Comparison of ENCODE assay signal across 11 cellular contexts in the genomic region with DNA sequence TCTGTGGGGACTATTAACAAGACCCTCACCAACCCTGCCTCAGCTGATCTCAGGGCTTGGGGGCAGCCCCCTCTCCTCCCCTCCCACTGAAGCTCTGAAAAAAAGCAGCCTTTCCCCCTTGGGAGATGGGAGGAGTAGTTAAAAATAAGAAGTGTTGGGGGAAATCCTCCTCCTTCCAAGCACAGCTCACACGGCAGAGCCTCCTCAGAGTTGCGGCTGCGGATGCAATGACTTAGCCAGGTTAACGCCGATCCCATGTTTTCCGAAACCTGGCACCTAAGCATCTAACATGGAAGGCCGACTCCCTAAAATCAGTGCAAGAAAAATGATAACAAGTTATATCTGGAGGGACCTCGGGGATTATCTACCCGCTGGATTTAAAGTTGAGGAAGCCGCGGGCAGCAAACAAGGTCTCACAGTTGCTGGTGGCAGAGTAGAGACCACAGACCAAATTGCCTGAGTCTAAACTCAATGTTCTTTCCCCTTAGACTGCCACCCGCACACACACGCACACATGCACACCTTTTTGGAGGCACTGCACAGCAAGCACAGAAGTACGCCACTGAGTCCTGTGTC. TPM values are rescaled to one million over a fixed set of nuclear protein-coding genes. Genes with fewer than 3 reads are reported as not detected.
A peak's percentile ranks its signal among the peaks of the same experiment; 100 is the strongest.
DNase-seq lines count a peak whose midpoint lies in the region; ATAC-seq and TF ChIP-seq lines count a peak whose summit lies in the region.
"Had no signal": no experiment of that assay in that cellular context is flagged by ENCODE, and none has a peak within 500 bp of the region (broad histone marks: within the 10 kb centered on the region; RNA-seq: fewer than 3 reads in every experiment).

No MANE protein-coding gene starts in this region.

- POLR2A ChIA-PET in CD8-positive, alpha-beta T cell (lab: Charles Lee): no interaction called here

- ATAC-seq in CD8-positive, alpha-beta T cell: no peak
- ATAC-seq in heart right ventricle: peak in 4 of 8 donors; percentile 2 to 8 (median 4)

- H2BK120ac ChIP-seq in trophoblast cell (ENCODE audit: insufficient read depth, low read length, poor library complexity): peak overlapping the region; percentile 95

- H3K27ac ChIP-seq in CD8-positive, alpha-beta T cell (ENCODE audit: low read depth, low read length): no peak overlapping the region
- H3K27ac ChIP-seq in heart right ventricle (peak overlapping the region; percentile 90 to 100 (median 98)), trophoblast cell (ENCODE audit: low read depth, low read length) (peak overlapping the region; percentile 100)

- peaks cover 58% of the 10 kb centered on the region for H3K27me3 Mint-ChIP-seq in CD8-positive, alpha-beta T cell (ENCODE audit: low read depth)

- no peaks in the 10 kb centered on the region for H3K36me3 Mint-ChIP-seq in CD8-positive, alpha-beta T cell
- H3K36me3 Mint-ChIP-seq: natural killer cell treated with Interleukin-12 subunit alpha and Interleukin-12 subunit beta and Interleukin-15 and Interleukin-18, amount 100 ng/mL, for 72 hours had no signal

- H3K79me2 ChIP-seq in trophoblast cell (ENCODE audit: control insufficient read depth, insufficient read depth, low read length, poor library complexity): peaks cover 34% of the 10 kb centered on the region

- peak overlapping the region; percentile 91 for H2AFZ ChIP-seq in trophoblast cell (ENCODE audit: insufficient read depth, low read length, poor library complexity)

- H2AK5ac ChIP-seq in trophoblast cell (ENCODE audit: low read length): peak overlapping the region; percentile 83

- WGBS in heart right ventricle, 2 donors: 26 to 29% methylated on average over 14 of the region's 14 CpGs
- no CpG with 5 or more reads among the region's 14 CpGs for WGBS in trophoblast cell (ENCODE audit: extremely low coverage, insufficient coverage, insufficient read length)

- H3K4me1 Mint-ChIP-seq in CD8-positive, alpha-beta T cell (ENCODE audit: low read depth): peaks cover 12% of the 10 kb centered on the region

- H3K9me3 Mint-ChIP-seq in CD8-positive, alpha-beta T cell: no peaks in the 10 kb centered on the region
- H3K9me3 Mint-ChIP-seq: natural killer cell treated with Interleukin-12 subunit alpha and Interleukin-12 subunit beta and Interleukin-15 and Interleukin-18, amount 100 ng/mL, for 72 hours had no signal

- H3K79me1 ChIP-seq in trophoblast cell (ENCODE audit: low read length): peaks cover 61% of the 10 kb centered on the region

- peak overlapping the region; percentile 98 for H3K4ac ChIP-seq in trophoblast cell (ENCODE audit: low read depth, low read length)

- peaks cover 13% of the 10 kb centered on the region for H3K4me1 ChIP-seq in CD8-positive, alpha-beta T cell (ENCODE audit: insufficient read depth, low read length)
- H3K4me1 ChIP-seq in heart right ventricle (peaks cover 0 to 35% (median 9%) of the 10 kb centered on the region in 9 donors), trophoblast cell (ENCODE audit: control insufficient read depth in 1 of 2, insufficient read depth in 2 of 2, low read length in 2 of 2) (peaks cover 7 to 15% of the 10 kb centered on the region in 2 experiments)

- CTCF ChIA-PET in CD8-positive, alpha-beta T cell (lab: Charles Lee): interaction anchor here (1.0 kb wide), 1 partner anchor 52 kb away, joined by 3 read pairs; no protein-coding TSS in a partner anchor

- peak overlapping the region; percentile 99 for H3K14ac ChIP-seq in trophoblast cell (ENCODE audit: low read length)

- TF ChIP-seq CTCF in CD8-positive, alpha-beta T cell (IDR thresholded peaks at IDR 0.05): no peak
- TF ChIP-seq CTCF in WI38 (IDR thresholded peaks at IDR 0.05; ENCODE audit: low read depth, low read length) (no peak), heart right ventricle (IDR thresholded peaks at IDR 0.05) (no peak)

- H3K9me3 ChIP-seq in CD8-positive, alpha-beta T cell (ENCODE audit: low read length): no peaks in the 10 kb centered on the region
- no peaks in the 10 kb centered on the region for H3K9me3 ChIP-seq in heart right ventricle
- no peaks in the 10 kb centered on the region for H3K9me3 ChIP-seq in trophoblast cell (ENCODE audit: insufficient read depth, low read depth, low read length)

- DNase-seq in CD8-positive, alpha-beta T cell: no peak
- DNase-seq in heart right ventricle (no peak), trophoblast cell (peak in 1 of 2 donors; percentile 51), COLO668 (lab: John Stamatoyannopoulos, UW; ENCODE audit: unreplicated experiment) (no peak), NCI-H446 (lab: John Stamatoyannopoulos, UW) (no peak), NCI-H2107 (lab: John Stamatoyannopoulos, UW) (no peak), D341Med (ENCODE audit: low spot score) (no peak)
- DNase-seq: NCI-H2081 treated with DMSO at 0.1 percent for 48 hours; stimulated activated naive CD4-positive, alpha-beta T cell had no signal

- peak overlapping the region; percentile 84 for H3K4me2 ChIP-seq in trophoblast cell (ENCODE audit: low read length)

- intact Hi-C loops in CD8-positive, alpha-beta T cell (cut with DNase I, micrococcal nuclease): no loop called here
- intact Hi-C loops in heart right ventricle (cut with DNase I): loop anchor here in 7 of 10 donors (2.0 to 10.0 kb wide), 8 partner anchors 99 to 363 kb away; no protein-coding TSS in a partner anchor

- H3K36me3 ChIP-seq in CD8-positive, alpha-beta T cell (ENCODE audit: insufficient read depth, low read length): no peaks in the 10 kb centered on the region
- H3K36me3 ChIP-seq in heart right ventricle (peaks cover 0 to 23% (median 19%) of the 10 kb centered on the region in 9 donors), trophoblast cell (ENCODE audit: control insufficient read depth in 1 of 2, insufficient read depth in 2 of 2, low read length in 2 of 2) (peaks cover 15 to 19% of the 10 kb centered on the region in 2 experiments)

- H3K27me3 ChIP-seq in CD8-positive, alpha-beta T cell (ENCODE audit: insufficient read depth, low read length): peaks cover 32% of the 10 kb centered on the region
- H3K27me3 ChIP-seq in heart right ventricle (peaks cover 0 to 72% (median 0%) of the 10 kb centered on the region in 7 donors), trophoblast cell (ENCODE audit: insufficient read depth, low read length) (no peaks in the 10 kb centered on the region)

- H2BK5ac ChIP-seq in trophoblast cell (ENCODE audit: low read depth, low read length, poor library complexity): peak overlapping the region; percentile 98

- H3K23ac ChIP-seq in trophoblast cell (ENCODE audit: low read length): peak overlapping the region; percentile 59

- peak overlapping the region; percentile 99 for H3K18ac ChIP-seq in trophoblast cell (ENCODE audit: low read length)

- no peak overlapping the region for H2BK12ac ChIP-seq in trophoblast cell (ENCODE audit: low read length)

- H3K27ac Mint-ChIP-seq in CD8-positive, alpha-beta T cell: no peak overlapping the region
- H3K27ac Mint-ChIP-seq: natural killer cell treated with Interleukin-12 subunit alpha and Interleukin-12 subunit beta and Interleukin-15 and Interleukin-18, amount 100 ng/mL, for 72 hours had no signal

- peak overlapping the region; percentile 99 for H3K9ac ChIP-seq in trophoblast cell (ENCODE audit: low read length)

- peak overlapping the region; percentile 83 for H4K12ac ChIP-seq in trophoblast cell (ENCODE audit: low read depth, low read length)

- H4K91ac ChIP-seq in trophoblast cell (ENCODE audit: low read depth, low read length): peak overlapping the region; percentile 100

- peak overlapping the region; percentile 98 for H4K8ac ChIP-seq in trophoblast cell (ENCODE audit: low read depth, low read length)

- no peak overlapping the region for H3K4me3 ChIP-seq in CD8-positive, alpha-beta T cell (ENCODE audit: low read depth, low read length)
- peak overlapping the region; percentile 97 for H3K4me3 ChIP-seq in WI38 (ENCODE audit: low read depth, low read length)
- peak overlapping the region; percentile 66 to 92 (median 80) for H3K4me3 ChIP-seq in heart right ventricle
- H3K4me3 ChIP-seq in trophoblast cell (ENCODE audit: low read depth, low read length): peak overlapping the region; percentile 77

- peak overlapping the region; percentile 54 for H3K4me3 Mint-ChIP-seq in CD8-positive, alpha-beta T cell
- H3K4me3 Mint-ChIP-seq: natural killer cell treated with Interleukin-12 subunit alpha and Interleukin-12 subunit beta and Interleukin-15 and Interleukin-18, amount 100 ng/mL, for 72 hours had no signal

RNA-seq across cellular contexts. Expression of a gene that starts 1.1 kb away (rescaled TPM):
- total RNA-seq in CD8-positive, alpha-beta T cell: 1 to 10 TPM; 8.6 to 9.4 TPM
- over 10,000 TPM; 11,955 to 17,571 (median 14,403) TPM for total RNA-seq in heart right ventricle
- over 10,000 TPM; 10,066 to 18,091 TPM for polyA plus RNA-seq in heart right ventricle
- polyA plus RNA-seq in trophoblast cell (2013): 3,520 and 3,660 TPM in 2 replicates

Comparison
In these comparisons a context has a peak if more than half of its experiments do, and no peak if none do; other contexts are left out.
1. RNA of a gene that starts 1.1 kb away (total RNA-seq): 11,955 to 17,571 TPM in heart right ventricle; 8.6 to 9.4 TPM in CD8-positive, alpha-beta T cell; every median in the first group is over 1,000 times any median in the second.
2. intact Hi-C loops: an anchor here in heart right ventricle (2.0 to 10.0 kb wide); none called in CD8-positive, alpha-beta T cell.